Comparison of ENCODE assay signal across 1 cellular context in genomic region chr20:33848391-33848790, GRCh38.
TF ChIP-seq lines count a peak whose summit lies in the region.

No MANE protein-coding gene starts in this region.

TF ChIP-seq in H1, 55 proteins besides CTCF, POLR2A, EP300 and RAD21:
- TF ChIP-seq RXRA (IDR thresholded peaks at IDR 0.05; ENCODE audit: insufficient read depth, low read depth, low read length): no peak
- TF ChIP-seq CBX5 (IDR thresholded peaks at IDR 0.05; ENCODE audit: low read depth, low read length): no peak
- TF ChIP-seq, protein P1, sequence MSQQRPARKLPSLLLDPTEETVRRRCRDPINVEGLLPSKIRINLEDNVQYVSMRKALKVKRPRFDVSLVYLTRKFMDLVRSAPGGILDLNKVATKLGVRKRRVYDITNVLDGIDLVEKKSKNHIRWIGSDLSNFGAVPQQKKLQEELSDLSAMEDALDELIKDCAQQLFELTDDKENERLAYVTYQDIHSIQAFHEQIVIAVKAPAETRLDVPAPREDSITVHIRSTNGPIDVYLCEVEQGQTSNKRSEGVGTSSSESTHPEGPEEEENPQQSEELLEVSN (IDR thresholded peaks at IDR 0.05): no peak
- TF ChIP-seq RNF2 (IDR thresholded peaks at IDR 0.05; ENCODE audit: borderline replicate concordance, low read depth, low read length, missing control alignments, poor library complexity, severe bottlenecking): no peak
- no peak for TF ChIP-seq BRCA1 (IDR thresholded peaks at IDR 0.05; ENCODE audit: low read depth, low read length)
- TF ChIP-seq CBX8 (IDR thresholded peaks at IDR 0.05; ENCODE audit: borderline replicate concordance, low read depth, low read length): no peak
- TF ChIP-seq RFX5 (IDR thresholded peaks at IDR 0.05; ENCODE audit: borderline replicate concordance, low read depth, low read length): no peak
- no peak for TF ChIP-seq TAF1 (IDR thresholded peaks at IDR 0.05; ENCODE audit: low read depth, low read length)
- TF ChIP-seq GTF2F1 (IDR thresholded peaks at IDR 0.05; ENCODE audit: borderline replicate concordance, low read depth, low read length): no peak
